16 cellular contexts compared by ENCODE assay signal in the genomic region with DNA sequence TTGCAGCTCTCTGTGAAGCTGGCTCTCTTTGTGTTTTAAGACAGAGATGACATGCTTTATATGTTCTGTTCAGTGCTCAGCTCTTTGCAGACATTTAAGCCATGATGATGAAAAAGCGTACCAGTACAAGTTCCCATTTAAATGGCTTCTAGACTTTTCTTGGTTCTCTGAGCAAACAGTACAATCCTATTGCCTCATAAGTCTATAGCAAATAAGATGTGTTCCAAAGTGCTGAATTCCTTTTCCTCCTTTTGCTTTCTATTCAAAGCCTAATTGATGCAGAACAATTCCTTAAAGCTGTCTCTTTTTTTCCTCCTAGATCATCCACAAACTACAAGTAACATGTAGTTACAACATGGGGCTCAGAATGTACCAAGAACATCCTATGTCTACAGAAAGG.
A peak's percentile ranks its signal among the peaks of the same experiment; 100 is the strongest.
DNase-seq lines count a peak whose midpoint lies in the region; ATAC-seq and TF ChIP-seq lines count a peak whose summit lies in the region.
"Had no signal": no experiment of that assay in that cellular context is flagged by ENCODE, and none has a peak within 500 bp of the region (broad histone marks: within the 10 kb centered on the region; RNA-seq: fewer than 3 reads in every experiment).

No MANE protein-coding gene starts in this region.

- no peak for TF ChIP-seq CTCF in WTC11 (IDR thresholded peaks at IDR 0.05)
- TF ChIP-seq CTCF in neural crest cell (conservative IDR thresholded peaks at IDR 0.05): no peak
- no peak for TF ChIP-seq CTCF in type B pancreatic cell (conservative IDR thresholded peaks at IDR 0.05)
- no peak for TF ChIP-seq CTCF in GM10248 (IDR thresholded peaks at IDR 0.05; ENCODE audit: control extremely low read depth, extremely low read depth, low read depth, missing control alignments)

- H3K27me3 Mint-ChIP-seq in WTC11 (ENCODE audit: low read depth) (no peaks in the 10 kb centered on the region), neural crest cell (ENCODE audit: low read depth) (no peaks in the 10 kb centered on the region), type B pancreatic cell (no peaks in the 10 kb centered on the region)

- H3K36me3 Mint-ChIP-seq in WTC11 (peaks cover 32% of the 10 kb centered on the region), neural crest cell (ENCODE audit: low read depth) (peaks cover 4% of the 10 kb centered on the region), type B pancreatic cell (peaks cover 3% of the 10 kb centered on the region)
- H3K36me3 Mint-ChIP-seq: CD8-positive, alpha-beta T cell had no signal

- DNase-seq in WTC11 (ENCODE audit: low spot score): no peak
- no peak for DNase-seq in left lobe of liver (ENCODE audit: low spot score)
- no peak for DNase-seq in neural crest cell (ENCODE audit: low read depth, low spot score)
- DNase-seq in type B pancreatic cell (ENCODE audit: extremely low spot score, unreplicated experiment): no peak
- no peak for DNase-seq in GM10248 (ENCODE audit: extremely low spot score)
- DNase-seq in activated T-cell treated with anti-CD3 and anti-CD28 coated beads, Interleukin-2, amount 50 U/mL, for 1 hour: no peak
- DNase-seq: CD8-positive, alpha-beta T cell; H7; NCI-H1417 treated with DMSO at 0.1 percent for 48 hours; NCI-H187 treated with DMSO at 0.1 percent for 48 hours; NCI-H345; NCI-H524 treated with DMSO at 0.1 percent for 48 hours; PC-3; RPMI8226; SHP77 treated with DMSO at 0.1 percent for 48 hours had no signal

- H3K4me3 Mint-ChIP-seq in WTC11 (no peak overlapping the region), neural crest cell (no peak overlapping the region), type B pancreatic cell (no peak overlapping the region)
- H3K4me3 Mint-ChIP-seq: CD8-positive, alpha-beta T cell had no signal

- POLR2A ChIA-PET in WTC11 (lab: Charles Lee) (no interaction called here), GM10248 (lab: Yijun Ruan, JAX) (no interaction called here)

- H3K27ac Mint-ChIP-seq in WTC11 (peak overlapping the region; percentile 76), neural crest cell (ENCODE audit: unreplicated experiment) (peak overlapping the region; percentile 2), type B pancreatic cell (peak overlapping the region; percentile 75)
- H3K27ac Mint-ChIP-seq: CD8-positive, alpha-beta T cell had no signal

- CTCF ChIA-PET in WTC11 (lab: Charles Lee): interaction anchor here (1.0 to 1.1 kb wide), 2 partner anchors 346 to 598 kb away, joined by 3 to 6 read pairs; no protein-coding TSS in a partner anchor
- CTCF ChIA-PET in GM10248 (lab: Yijun Ruan, JAX): interaction anchor here (1.3 to 1.6 kb wide), 3 partner anchors 8 to 16 kb away, joined by 3 to 6 read pairs (median 4); no protein-coding TSS in a partner anchor

- no peak for ATAC-seq in WTC11
- ATAC-seq in left lobe of liver: peak; percentile 26
- no peak for ATAC-seq in GM19452 (IDR thresholded peaks at IDR 0.05; ENCODE audit: unreplicated experiment)
- ATAC-seq: CD8-positive, alpha-beta T cell; PC-3 had no signal

- H3K4me1 Mint-ChIP-seq in WTC11 (peaks cover 46% of the 10 kb centered on the region), neural crest cell (peaks cover 34% of the 10 kb centered on the region), type B pancreatic cell (ENCODE audit: unreplicated experiment) (peaks cover 32% of the 10 kb centered on the region)

- H3K9me3 Mint-ChIP-seq in WTC11: peaks cover 31% of the 10 kb centered on the region
- H3K9me3 Mint-ChIP-seq in neural crest cell: peaks cover 9% of the 10 kb centered on the region
- H3K9me3 Mint-ChIP-seq in type B pancreatic cell: peaks cover 16% of the 10 kb centered on the region
- H3K9me3 Mint-ChIP-seq: CD8-positive, alpha-beta T cell had no signal

TF ChIP-seq in WTC11, 78 proteins besides CTCF, POLR2A, EP300 and RAD21:
- no peak for TF ChIP-seq ARID4B (CRISPR knock-in tag; IDR thresholded peaks at IDR 0.05; ENCODE audit: borderline replicate concordance)
- no peak for TF ChIP-seq ZNF219 (CRISPR knock-in tag; IDR thresholded peaks at IDR 0.05; ENCODE audit: borderline replicate concordance)
- TF ChIP-seq, protein P1, sequence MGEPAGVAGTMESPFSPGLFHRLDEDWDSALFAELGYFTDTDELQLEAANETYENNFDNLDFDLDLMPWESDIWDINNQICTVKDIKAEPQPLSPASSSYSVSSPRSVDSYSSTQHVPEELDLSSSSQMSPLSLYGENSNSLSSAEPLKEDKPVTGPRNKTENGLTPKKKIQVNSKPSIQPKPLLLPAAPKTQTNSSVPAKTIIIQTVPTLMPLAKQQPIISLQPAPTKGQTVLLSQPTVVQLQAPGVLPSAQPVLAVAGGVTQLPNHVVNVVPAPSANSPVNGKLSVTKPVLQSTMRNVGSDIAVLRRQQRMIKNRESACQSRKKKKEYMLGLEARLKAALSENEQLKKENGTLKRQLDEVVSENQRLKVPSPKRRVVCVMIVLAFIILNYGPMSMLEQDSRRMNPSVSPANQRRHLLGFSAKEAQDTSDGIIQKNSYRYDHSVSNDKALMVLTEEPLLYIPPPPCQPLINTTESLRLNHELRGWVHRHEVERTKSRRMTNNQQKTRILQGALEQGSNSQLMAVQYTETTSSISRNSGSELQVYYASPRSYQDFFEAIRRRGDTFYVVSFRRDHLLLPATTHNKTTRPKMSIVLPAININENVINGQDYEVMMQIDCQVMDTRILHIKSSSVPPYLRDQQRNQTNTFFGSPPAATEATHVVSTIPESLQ (CRISPR knock-in tag; IDR thresholded peaks at IDR 0.05): no peak
- TF ChIP-seq, protein P2, sequence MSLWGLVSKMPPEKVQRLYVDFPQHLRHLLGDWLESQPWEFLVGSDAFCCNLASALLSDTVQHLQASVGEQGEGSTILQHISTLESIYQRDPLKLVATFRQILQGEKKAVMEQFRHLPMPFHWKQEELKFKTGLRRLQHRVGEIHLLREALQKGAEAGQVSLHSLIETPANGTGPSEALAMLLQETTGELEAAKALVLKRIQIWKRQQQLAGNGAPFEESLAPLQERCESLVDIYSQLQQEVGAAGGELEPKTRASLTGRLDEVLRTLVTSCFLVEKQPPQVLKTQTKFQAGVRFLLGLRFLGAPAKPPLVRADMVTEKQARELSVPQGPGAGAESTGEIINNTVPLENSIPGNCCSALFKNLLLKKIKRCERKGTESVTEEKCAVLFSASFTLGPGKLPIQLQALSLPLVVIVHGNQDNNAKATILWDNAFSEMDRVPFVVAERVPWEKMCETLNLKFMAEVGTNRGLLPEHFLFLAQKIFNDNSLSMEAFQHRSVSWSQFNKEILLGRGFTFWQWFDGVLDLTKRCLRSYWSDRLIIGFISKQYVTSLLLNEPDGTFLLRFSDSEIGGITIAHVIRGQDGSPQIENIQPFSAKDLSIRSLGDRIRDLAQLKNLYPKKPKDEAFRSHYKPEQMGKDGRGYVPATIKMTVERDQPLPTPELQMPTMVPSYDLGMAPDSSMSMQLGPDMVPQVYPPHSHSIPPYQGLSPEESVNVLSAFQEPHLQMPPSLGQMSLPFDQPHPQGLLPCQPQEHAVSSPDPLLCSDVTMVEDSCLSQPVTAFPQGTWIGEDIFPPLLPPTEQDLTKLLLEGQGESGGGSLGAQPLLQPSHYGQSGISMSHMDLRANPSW (CRISPR knock-in tag; conservative IDR thresholded peaks at IDR 0.05; ENCODE audit: low read depth): no peak
- TF ChIP-seq ELF4 (CRISPR knock-in tag; IDR thresholded peaks at IDR 0.05; ENCODE audit: low read depth): no peak
- no peak for TF ChIP-seq ESRRA (CRISPR knock-in tag; IDR thresholded peaks at IDR 0.05; ENCODE audit: borderline replicate concordance)

Comparison
In these comparisons a context has a peak if more than half of its experiments do, and no peak if none do; other contexts are left out.
1. H3K27ac Mint-ChIP-seq: peak in every context shown above with its lines; median percentile 76 in WTC11; 75 in type B pancreatic cell; 2 in neural crest cell.